9 cellular contexts compared by ENCODE assay signal in genomic region chr12:7937867-7938506, GRCh38. TPM values are rescaled to one million over a fixed set of nuclear protein-coding genes. Genes with fewer than 3 reads are reported as not detected.
DNase-seq lines count a peak whose midpoint lies in the region; ATAC-seq, FAIRE-seq and TF ChIP-seq lines count a peak whose summit lies in the region.
"Had no signal": no experiment of that assay in that cellular context is flagged by ENCODE, and none has a peak within 500 bp of the region (broad histone marks: within the 10 kb centered on the region; RNA-seq: fewer than 3 reads in every experiment).

No MANE protein-coding gene starts in this region.

- no peak for TF ChIP-seq POLR2A in esophagus squamous epithelium (IDR thresholded peaks at IDR 0.05)

- peak; percentile 32 for DNase-seq in activated CD4-positive, alpha-beta T cell treated with anti-CD3 and anti-CD28 coated beads, Interleukin-2, amount 10 ng/mL, durations not matched to agents 7 days and 5 days
- no peak for DNase-seq in activated CD4-positive, alpha-beta T cell treated with anti-CD3 and anti-CD28 coated beads, Interleukin-2, amount 50 U/mL, for 1 hour
- DNase-seq in PC-3 (no peak), esophagus squamous epithelium (lab: John Stamatoyannopoulos, UW) (no peak), HuH-7.5 (ENCODE audit: low spot score) (no peak), frontal cortex (ENCODE audit: low spot score in 2 of 2) (no peak)
- DNase-seq: NCI-H2107 had no signal

- H3K4me3 Mint-ChIP-seq in activated CD4-positive, alpha-beta T cell treated with anti-CD3 and anti-CD28 coated beads, Interleukin-2, amount 10 ng/mL, durations not matched to agents 7 days and 5 days: peak overlapping the region; percentile 12
- no peak overlapping the region for H3K4me3 Mint-ChIP-seq in stimulated activated memory B cell treated with anti-CD40 and anti-IgM and Interleukin-4, amounts not matched to agents 10 μg/mL and 1 μg/mL and 100 μg/mL, for 72 hours

- no peak overlapping the region for H3K4me3 ChIP-seq in PC-3 (ENCODE audit: low read length)
- no peak overlapping the region for H3K4me3 ChIP-seq in esophagus squamous epithelium

- H3K27me3 ChIP-seq in PC-3 (ENCODE audit: low read length) (no peaks in the 10 kb centered on the region), esophagus squamous epithelium (no peaks in the 10 kb centered on the region)

- H3K4me1 Mint-ChIP-seq in activated CD4-positive, alpha-beta T cell treated with anti-CD3 and anti-CD28 coated beads, Interleukin-2, amount 10 ng/mL, durations not matched to agents 7 days and 5 days: peaks cover 14% of the 10 kb centered on the region
- peaks cover 8% of the 10 kb centered on the region for H3K4me1 Mint-ChIP-seq in stimulated activated memory B cell treated with anti-CD40 and anti-IgM and Interleukin-4, amounts not matched to agents 10 μg/mL and 1 μg/mL and 100 μg/mL, for 72 hours

- no peaks in the 10 kb centered on the region for H3K9me3 Mint-ChIP-seq in activated CD4-positive, alpha-beta T cell treated with anti-CD3 and anti-CD28 coated beads, Interleukin-2, amount 10 ng/mL, durations not matched to agents 7 days and 5 days
- H3K9me3 Mint-ChIP-seq in stimulated activated memory B cell treated with anti-CD40 and anti-IgM and Interleukin-4, amounts not matched to agents 10 μg/mL and 1 μg/mL and 100 μg/mL, for 72 hours: no peaks in the 10 kb centered on the region

- H3K4me1 ChIP-seq in PC-3 (ENCODE audit: insufficient read depth, low read length) (no peaks in the 10 kb centered on the region), esophagus squamous epithelium (peaks cover 0 to 21% (median 3%) of the 10 kb centered on the region in 3 donors)

- peak; percentile 31; the same call in 1 of the 2 replicates for TF ChIP-seq CTCF in PC-3 (conservative IDR thresholded peaks at IDR 0.05; ENCODE audit: low read depth, low read length)
- TF ChIP-seq CTCF in esophagus squamous epithelium (IDR thresholded peaks at IDR 0.05): peak in 3 of 6 experiments; percentile 13 to 31 (median 25)

- no peaks in the 10 kb centered on the region for H3K79me2 ChIP-seq in PC-3 (ENCODE audit: low read length)

- no peak for FAIRE-seq in frontal cortex (lab: Jason Lieb, UNC)

- H2AFZ ChIP-seq in PC-3 (ENCODE audit: low read length): no peak overlapping the region

- H3K9me2 ChIP-seq in PC-3 (replicated peaks; ENCODE audit: low read length): no peaks in the 10 kb centered on the region

- no peaks in the 10 kb centered on the region for H4K20me1 ChIP-seq in PC-3 (ENCODE audit: low read length)

- H3K27me3 Mint-ChIP-seq in activated CD4-positive, alpha-beta T cell treated with anti-CD3 and anti-CD28 coated beads, Interleukin-2, amount 10 ng/mL, durations not matched to agents 7 days and 5 days: no peaks in the 10 kb centered on the region
- H3K27me3 Mint-ChIP-seq in stimulated activated memory B cell treated with anti-CD40 and anti-IgM and Interleukin-4, amounts not matched to agents 10 μg/mL and 1 μg/mL and 100 μg/mL, for 72 hours: no peaks in the 10 kb centered on the region

- no peak overlapping the region for H3K9ac ChIP-seq in PC-3 (ENCODE audit: low read length)

- ATAC-seq in PC-3 (no peak; the same call in 1 of the 2 replicates), GM18868 (IDR thresholded peaks at IDR 0.05; ENCODE audit: unreplicated experiment) (no peak)
- ATAC-seq in stimulated activated memory B cell treated with anti-CD40 and anti-IgM and Interleukin-4, amounts not matched to agents 10 μg/mL and 1 μg/mL and 100 μg/mL, for 72 hours: no peak

- no peak overlapping the region for H3K4me2 ChIP-seq in PC-3 (ENCODE audit: low read length)

- CTCF ChIA-PET in activated CD4-positive, alpha-beta T cell treated with anti-CD3 and anti-CD28 coated beads, Interleukin-2, amount 10 ng/mL, durations not matched to agents 7 days and 5 days (lab: Charles Lee): interaction anchor here (0.7 to 4.1 kb wide), 7 partner anchors 10 to 57 kb away, joined by 3 to 20 read pairs (median 6); no protein-coding TSS in a partner anchor
- CTCF ChIA-PET in PC-3 (lab: Charles Lee): no interaction called here

- intact Hi-C loops in PC-3 (cut with micrococcal nuclease): no loop called here
- intact Hi-C loops in esophagus squamous epithelium (cut with DNase I): loop anchor here (10.0 kb wide), 1 partner anchor 57 kb away; no protein-coding TSS in a partner anchor

- H3K36me3 Mint-ChIP-seq in activated CD4-positive, alpha-beta T cell treated with anti-CD3 and anti-CD28 coated beads, Interleukin-2, amount 10 ng/mL, durations not matched to agents 7 days and 5 days (ENCODE audit: low read depth): no peaks in the 10 kb centered on the region
- H3K36me3 Mint-ChIP-seq in stimulated activated memory B cell treated with anti-CD40 and anti-IgM and Interleukin-4, amounts not matched to agents 10 μg/mL and 1 μg/mL and 100 μg/mL, for 72 hours: no peaks in the 10 kb centered on the region

- H3K27ac Mint-ChIP-seq in activated CD4-positive, alpha-beta T cell treated with anti-CD3 and anti-CD28 coated beads, Interleukin-2, amount 10 ng/mL, durations not matched to agents 7 days and 5 days: peak overlapping the region; percentile 64
- peak overlapping the region; percentile 12 for H3K27ac Mint-ChIP-seq in stimulated activated memory B cell treated with anti-CD40 and anti-IgM and Interleukin-4, amounts not matched to agents 10 μg/mL and 1 μg/mL and 100 μg/mL, for 72 hours

- H3K27ac ChIP-seq in PC-3 (ENCODE audit: low read length): no peak overlapping the region
- H3K27ac ChIP-seq in esophagus squamous epithelium: peak overlapping the region in 3 of 4 donors; percentile 24 to 34 (median 34)

- no peaks in the 10 kb centered on the region for H3K9me3 ChIP-seq in PC-3 (ENCODE audit: low read length)
- no peaks in the 10 kb centered on the region for H3K9me3 ChIP-seq in esophagus squamous epithelium

- no peaks in the 10 kb centered on the region for H3F3A ChIP-seq in PC-3 (ENCODE audit: low read length, unreplicated experiment)

- WGBS in esophagus squamous epithelium, 2 donors: 25 to 26% methylated on average over 4 of the region's 4 CpGs

- no TSS peak for BruUV-seq in PC-3 (replicated peaks; lab: Mats Ljungman, UMichigan)

- POLR2A ChIA-PET in activated CD4-positive, alpha-beta T cell treated with anti-CD3 and anti-CD28 coated beads, Interleukin-2, amount 10 ng/mL, durations not matched to agents 7 days and 5 days (lab: Charles Lee): interaction anchor here (5.6 kb wide), 1 partner anchor 23 kb away, joined by 88 read pairs; no protein-coding TSS in a partner anchor
- POLR2A ChIA-PET in PC-3 (lab: Charles Lee; ENCODE audit: unreplicated experiment): no interaction called here

- H3K36me3 ChIP-seq in PC-3 (ENCODE audit: low read depth, low read length) (no peaks in the 10 kb centered on the region), esophagus squamous epithelium (peaks cover 0 to under 1% (median 0%) of the 10 kb centered on the region in 3 donors)

RNA-seq across cellular contexts. Expression of gene SLC2A3, which starts 2.0 kb away (rescaled TPM):
- 100 to 1,000 TPM; 227 to 230 TPM for total RNA-seq in activated CD4-positive, alpha-beta T cell treated with anti-CD3 and anti-CD28 coated beads, Interleukin-2, amount 10 ng/mL, durations not matched to agents 7 days and 5 days
- not detected in 2 replicates for total RNA-seq in PC-3 (2014; rRNA removed)
- total RNA-seq in esophagus squamous epithelium: 1 to 10 TPM; 3.8 to 9.9 (median 4.4) TPM
- 50.5 TPM for total RNA-seq in frontal cortex
